Comparison of ENCODE assay signal across 8 cellular contexts in the genomic region with DNA sequence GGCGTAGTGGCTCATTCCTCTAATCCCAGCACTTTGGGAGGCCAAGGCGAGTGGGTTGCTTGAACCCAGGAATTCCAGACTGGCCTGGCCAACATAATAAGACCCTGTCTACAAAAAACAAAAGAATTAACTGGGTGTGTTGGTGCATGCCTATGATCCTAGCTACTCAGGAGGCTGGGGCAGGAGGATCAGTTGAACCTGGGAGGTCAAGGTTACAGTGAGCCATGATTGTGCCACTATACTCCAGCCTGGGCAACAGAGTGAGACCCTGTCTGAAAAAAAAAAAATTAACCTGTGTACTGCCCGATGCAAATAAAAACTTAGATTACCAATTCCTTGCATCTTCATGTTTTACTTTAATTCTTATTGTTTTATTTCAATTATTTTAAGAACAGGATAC.
"Had no signal": no experiment of that assay in that cellular context is flagged by ENCODE, and none has a peak within 500 bp of the region (broad histone marks: within the 10 kb centered on the region; RNA-seq: fewer than 3 reads in every experiment).

No MANE protein-coding gene starts in this region.

- H3K27ac Mint-ChIP-seq: IgD-negative memory B cell had no signal

- H3K9me3 Mint-ChIP-seq: IgD-negative memory B cell had no signal

- H3K27ac ChIP-seq: GM23248 had no signal

- ATAC-seq: HCT116 had no signal

- H3K4me1 ChIP-seq: HAP-1 had no signal

- H3K9ac ChIP-seq: GM23248 had no signal

- H3K4me1 Mint-ChIP-seq: IgD-negative memory B cell had no signal

- DNase-seq: GM23248, GOT3, H7, KBM-7 had no signal

- H2AFZ ChIP-seq: GM23248 had no signal

- H3K4me3 ChIP-seq: GM23248, HAP-1 had no signal

- FAIRE-seq: HTR-8/SVneo had no signal

- H3K27me3 Mint-ChIP-seq: IgD-negative memory B cell had no signal

- H3K36me3 ChIP-seq: HAP-1 had no signal

- H3K9me3 ChIP-seq: HAP-1 had no signal

- H3K4me3 Mint-ChIP-seq: IgD-negative memory B cell had no signal
